ENCODE assay signal across 9 cellular contexts in the genomic region with DNA sequence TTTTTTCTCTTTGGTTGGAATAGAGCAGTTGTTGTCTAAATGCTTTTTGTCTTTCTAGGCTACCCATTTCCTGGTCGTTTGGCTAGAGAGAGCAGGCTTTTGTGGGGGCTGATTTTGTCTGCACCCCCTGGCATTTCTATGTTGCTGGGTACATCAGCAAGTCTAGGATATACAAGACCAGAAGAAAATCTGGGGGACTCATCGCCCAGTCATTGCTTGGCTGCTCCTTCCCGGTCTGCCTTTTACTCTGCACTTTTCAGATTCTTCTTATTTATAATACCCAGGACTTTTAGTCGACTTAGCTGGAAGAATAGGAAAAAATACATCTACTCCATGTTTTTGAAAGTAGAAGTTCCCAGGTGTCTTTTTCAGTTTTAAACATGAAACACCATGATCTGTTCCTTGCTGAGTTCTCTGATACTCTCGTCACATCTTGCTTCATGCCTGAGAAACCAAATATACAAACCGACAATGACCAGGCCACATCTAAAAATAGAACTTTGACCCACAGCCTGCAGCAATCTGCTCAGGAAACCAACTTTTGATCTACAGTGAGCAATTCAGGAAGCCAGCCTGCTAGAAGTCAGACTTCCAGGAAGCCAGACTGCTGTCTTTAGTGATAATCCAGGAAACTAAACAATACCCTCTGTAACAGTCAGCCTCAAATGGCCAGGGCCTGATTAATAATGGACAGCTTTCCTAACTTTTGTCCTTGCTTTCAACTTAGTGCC.
DNase-seq lines count a peak whose midpoint lies in the region; ATAC-seq and TF ChIP-seq lines count a peak whose summit lies in the region.
"Had no signal": no experiment of that assay in that cellular context is flagged by ENCODE, and none has a peak within 500 bp of the region (broad histone marks: within the 10 kb centered on the region; RNA-seq: fewer than 3 reads in every experiment).

No MANE protein-coding gene starts in this region.

- H3K36me3 Mint-ChIP-seq in HFFc6 (ENCODE audit: low read depth): no peaks in the 10 kb centered on the region

- ATAC-seq in esophagus mucosa: peak; percentile 42

- DNase-seq in AML-193 (lab: John Stamatoyannopoulos, UW): peak; percentile 9 to 32
- DNase-seq in GM20000 (ENCODE audit: low spot score): peak; percentile 30
- DNase-seq in LHCN-M2 (ENCODE audit: low read depth): peak; percentile 0
- no peak for DNase-seq in HFFc6
- DNase-seq in caudate nucleus (lab: John Stamatoyannopoulos, UW): no peak
- DNase-seq in stimulated activated CD4-positive, alpha-beta T cell treated with anti-CD3 and anti-CD28 coated beads, Interleukin-12 subunit alpha, Interleukin-12 subunit beta, amount 100 ng/mL, for 4 hours: no peak
- DNase-seq in CD1c-positive myeloid dendritic cell (ENCODE audit: extremely low spot score): no peak
- DNase-seq: COR-L47 had no signal

- H3K4me3 Mint-ChIP-seq in HFFc6: no peak overlapping the region

- H3K4me1 Mint-ChIP-seq in HFFc6 (ENCODE audit: low read depth): no peaks in the 10 kb centered on the region

- H3K27me3 Mint-ChIP-seq in HFFc6 (ENCODE audit: insufficient read depth): no peaks in the 10 kb centered on the region; the same call in 1 of the 2 replicates

- no peak overlapping the region for H3K27ac ChIP-seq in caudate nucleus (ENCODE audit: low read depth, low read length)

- H3K9me3 Mint-ChIP-seq in HFFc6: peaks cover 34% of the 10 kb centered on the region

- TF ChIP-seq CTCF in GM20000 (IDR thresholded peaks at IDR 0.05; ENCODE audit: extremely low read depth, missing control alignments) (no peak), HFFc6 (IDR thresholded peaks at IDR 0.05) (no peak)

- no peak overlapping the region for H3K27ac Mint-ChIP-seq in HFFc6

Comparison
In these comparisons a context has a peak if more than half of its experiments do, and no peak if none do; other contexts are left out.
1. DNase-seq: peak in AML-193 (2 of 2), GM20000 (single experiment) and LHCN-M2 (single experiment); none in HFFc6 (single experiment), caudate nucleus (0 of 61), stimulated activated CD4-positive, alpha-beta T cell treated with anti-CD3 and anti-CD28 coated beads, Interleukin-12 subunit alpha, Interleukin-12 subunit beta, amount 100 ng/mL, for 4 hours (single experiment) and CD1c-positive myeloid dendritic cell (single experiment).